ENCODE assay signal across 8 cellular contexts in the genomic region with DNA sequence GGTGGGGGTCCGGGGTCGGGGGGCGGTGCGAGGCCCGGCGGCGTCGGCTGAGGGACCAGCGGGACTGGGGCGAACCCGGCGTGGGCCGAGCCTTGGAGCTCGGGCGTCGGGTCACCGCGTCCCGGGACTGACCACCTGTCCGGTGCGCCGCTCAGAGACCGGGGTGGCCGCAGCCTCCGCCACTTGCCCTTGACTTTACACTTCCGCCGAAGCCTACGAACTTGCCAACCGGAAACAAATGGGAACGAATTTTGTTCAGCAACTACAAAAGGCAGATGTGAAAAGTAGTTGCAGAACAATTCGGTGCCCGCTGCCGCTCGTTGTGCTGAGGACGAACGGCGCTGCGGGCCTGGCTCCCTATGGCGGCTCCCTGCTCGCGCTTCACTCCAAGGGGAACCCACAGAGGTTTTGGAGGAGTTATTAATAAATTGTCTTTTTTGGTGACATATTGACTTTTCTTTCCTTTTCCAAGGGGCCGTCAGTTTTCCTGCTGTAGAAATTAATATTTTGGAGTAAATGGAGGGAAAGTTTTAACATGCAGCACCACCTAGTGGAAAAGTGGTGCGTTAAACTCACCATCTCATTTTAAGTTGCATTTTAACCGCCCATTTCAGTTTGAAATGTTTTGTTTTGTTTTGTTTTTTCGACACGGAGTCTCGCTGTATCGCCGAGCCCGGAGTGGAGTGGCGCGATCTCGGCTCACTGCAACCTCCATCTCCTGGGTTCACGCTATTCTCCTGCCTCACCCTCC. TPM values are rescaled to one million over a fixed set of nuclear protein-coding genes. Genes with fewer than 3 reads are reported as not detected.
DNase-seq lines count a peak whose midpoint lies in the region; ATAC-seq and TF ChIP-seq lines count a peak whose summit lies in the region.

No MANE protein-coding gene starts in this region.

- CTCF ChIA-PET in A673 (lab: Charles Lee): interaction anchor here (0.5 to 1.5 kb wide), 4 partner anchors 31 to 602 kb away, joined by 3 to 7 read pairs (median 4); a partner anchor contains a TSS

- no peak for TF ChIP-seq POLR2A in GM18505 (IDR thresholded peaks at IDR 0.05; ENCODE audit: borderline replicate concordance, extremely low read depth, insufficient read depth, insufficient read length)

- peak; percentile 11 for ATAC-seq in GM18505 (IDR thresholded peaks at IDR 0.05; ENCODE audit: unreplicated experiment)
- peak; percentile 28 for ATAC-seq in HG03039 (IDR thresholded peaks at IDR 0.05; ENCODE audit: unreplicated experiment)
- ATAC-seq in activated CD4-positive, CD25-positive, alpha-beta regulatory T cell treated with anti-CD3 and anti-CD28 coated beads, Interleukin-2, amount 50 U/mL, for 24 hours: peak; percentile 19 to 25
- ATAC-seq in left colon: peak; percentile 47

- POLR2A ChIA-PET in A673 (lab: Charles Lee; ENCODE audit: low non-redundant PET): no interaction called here

- peak overlapping the region; percentile 75 for H3K4me3 ChIP-seq in A673 (ENCODE audit: low read depth, low read length, poor library complexity, severe bottlenecking)

- peaks cover 7% of the 10 kb centered on the region for H3K4me1 ChIP-seq in A673 (ENCODE audit: insufficient read depth, low read length, poor library complexity, severe bottlenecking)

- DNase-seq in A673 (ENCODE audit: low spot score): peak; percentile 87
- peak; percentile 58 for DNase-seq in NCI-H2171 treated with DMSO at 0.1 percent for 48 hours (lab: John Stamatoyannopoulos, UW)
- DNase-seq in cerebellum (ENCODE audit: low spot score): peak; percentile 67
- peak in 1 of 2 donors; percentile 54 for DNase-seq in left colon
- peak; percentile 60 for DNase-seq in stimulated activated CD4-positive, alpha-beta T cell treated with anti-CD3 and anti-CD28 coated beads, Interleukin-1b, Interleukin-23, amount 100 ng/mL, for 48 hours

- H3K9me3 ChIP-seq in A673 (ENCODE audit: low read depth, low read length, poor library complexity, severe bottlenecking): no peaks in the 10 kb centered on the region

- peak; percentile 88 for TF ChIP-seq CTCF in A673 (conservative IDR thresholded peaks at IDR 0.05; ENCODE audit: low read depth, low read length)

- peaks cover 3% of the 10 kb centered on the region for H3K36me3 ChIP-seq in A673 (ENCODE audit: insufficient read depth, low read length, poor library complexity, severe bottlenecking)

- intact Hi-C loops in A673 (cut with micrococcal nuclease; ENCODE audit: unreplicated experiment) (loop anchor here (1.0 to 2.0 kb wide), 3 partner anchors 31 to 167 kb away; a partner anchor contains a TSS), left colon (cut with DNase I, micrococcal nuclease) (no loop called here)

- no TSS peak for BruUV-seq in A673 (replicated peaks; lab: Mats Ljungman, UMichigan)

- peak overlapping the region; percentile 96 for H3K27ac ChIP-seq in A673 (ENCODE audit: low read depth, low read length, poor library complexity, severe bottlenecking)

- no peaks in the 10 kb centered on the region for H3K27me3 ChIP-seq in A673 (replicated peaks; ENCODE audit: insufficient read depth, low read depth, low read length, poor library complexity)

RNA-seq across cellular contexts. Expression of a gene that starts 0.5 kb away (rescaled TPM):
- 13.8 and 14.6 TPM in 2 replicates for total RNA-seq in A673 (2021)
- 10.3 TPM for total RNA-seq in cerebellum
- total RNA-seq in left colon: 10 to 100 TPM; 14.6 to 17.6 TPM

RNA-seq across cellular contexts. Expression of a gene that starts 31.2 kb away (rescaled TPM):
- total RNA-seq in A673 (2021) (40.7 and 42.0 TPM in 2 replicates), cerebellum (82.0 TPM), left colon (10 to 100 TPM; 28.2 to 31.2 TPM)

RNA-seq across cellular contexts. Expression of a gene that starts 59.7 kb away (rescaled TPM):
- total RNA-seq in A673 (2021): 66.4 and 67.6 TPM in 2 replicates
- 68.9 TPM for total RNA-seq in cerebellum
- 10 to 100 TPM; 30.4 to 33.2 TPM for total RNA-seq in left colon
